8 cellular contexts compared by ENCODE assay signal in genomic region chr11:122633219-122633829, GRCh38. TPM values are rescaled to one million over a fixed set of nuclear protein-coding genes. Genes with fewer than 3 reads are reported as not detected.
DNase-seq lines count a peak whose midpoint lies in the region; ATAC-seq and TF ChIP-seq lines count a peak whose summit lies in the region.

No MANE protein-coding gene starts in this region.

- H3K36me3 Mint-ChIP-seq in CD4-positive, alpha-beta T cell (ENCODE audit: low read depth): no peaks in the 10 kb centered on the region
- no peaks in the 10 kb centered on the region for H3K36me3 Mint-ChIP-seq in activated T-helper 2 cell treated with anti-CD3 and anti-CD28 coated beads, Interferon-gamma antibody, Interleukin-2, Interleukin-4, amounts not matched to agents 10 μg/mL and 5 μg/mL and 100 μg/mL, durations not matched to agents 14 hours and 24 hours and 36 hours (ENCODE audit: low read depth)

- no peak overlapping the region for H3K27ac ChIP-seq in CD4-positive, alpha-beta T cell (ENCODE audit: low read depth, low read length)

- TF ChIP-seq CTCF in CD4-positive, alpha-beta T cell (IDR thresholded peaks at IDR 0.05): peak; percentile 68
- TF ChIP-seq CTCF in HFF-Myc (IDR thresholded peaks at IDR 0.05; ENCODE audit: low read depth, low read length, missing control alignments): peak; percentile 47
- TF ChIP-seq CTCF in choroid plexus epithelial cell (conservative IDR thresholded peaks at IDR 0.05; ENCODE audit: low read depth, low read length): peak; percentile 73

- no peak overlapping the region for H3K4me3 Mint-ChIP-seq in CD4-positive, alpha-beta T cell
- no peak overlapping the region for H3K4me3 Mint-ChIP-seq in activated T-helper 2 cell treated with anti-CD3 and anti-CD28 coated beads, Interferon-gamma antibody, Interleukin-2, Interleukin-4, amounts not matched to agents 10 μg/mL and 5 μg/mL and 100 μg/mL, durations not matched to agents 14 hours and 24 hours and 36 hours (ENCODE audit: low read depth)

- H3K27me3 ChIP-seq in CD4-positive, alpha-beta T cell (ENCODE audit: control insufficient read depth, insufficient read depth, low read length): no peaks in the 10 kb centered on the region
- no peaks in the 10 kb centered on the region for H3K27me3 ChIP-seq in NT2/D1 (ENCODE audit: insufficient read depth, insufficient read length)

- no peak overlapping the region for H3K27ac Mint-ChIP-seq in CD4-positive, alpha-beta T cell
- H3K27ac Mint-ChIP-seq in activated T-helper 2 cell treated with anti-CD3 and anti-CD28 coated beads, Interferon-gamma antibody, Interleukin-2, Interleukin-4, amounts not matched to agents 10 μg/mL and 5 μg/mL and 100 μg/mL, durations not matched to agents 14 hours and 24 hours and 36 hours: no peak overlapping the region

- H3K27me3 Mint-ChIP-seq in CD4-positive, alpha-beta T cell: no peaks in the 10 kb centered on the region
- peaks cover 4% of the 10 kb centered on the region for H3K27me3 Mint-ChIP-seq in activated T-helper 2 cell treated with anti-CD3 and anti-CD28 coated beads, Interferon-gamma antibody, Interleukin-2, Interleukin-4, amounts not matched to agents 10 μg/mL and 5 μg/mL and 100 μg/mL, durations not matched to agents 14 hours and 24 hours and 36 hours (ENCODE audit: low read depth)

- no peaks in the 10 kb centered on the region for H3K36me3 ChIP-seq in NT2/D1 (ENCODE audit: insufficient read depth, insufficient read length, low read length)

- peaks cover 20% of the 10 kb centered on the region for H3K4me1 Mint-ChIP-seq in CD4-positive, alpha-beta T cell (ENCODE audit: low read depth)
- peaks cover 8% of the 10 kb centered on the region for H3K4me1 Mint-ChIP-seq in activated T-helper 2 cell treated with anti-CD3 and anti-CD28 coated beads, Interferon-gamma antibody, Interleukin-2, Interleukin-4, amounts not matched to agents 10 μg/mL and 5 μg/mL and 100 μg/mL, durations not matched to agents 14 hours and 24 hours and 36 hours (ENCODE audit: low read depth)

- no peaks in the 10 kb centered on the region for H3K9me3 Mint-ChIP-seq in CD4-positive, alpha-beta T cell
- no peaks in the 10 kb centered on the region for H3K9me3 Mint-ChIP-seq in activated T-helper 2 cell treated with anti-CD3 and anti-CD28 coated beads, Interferon-gamma antibody, Interleukin-2, Interleukin-4, amounts not matched to agents 10 μg/mL and 5 μg/mL and 100 μg/mL, durations not matched to agents 14 hours and 24 hours and 36 hours

- no peaks in the 10 kb centered on the region for H3K9me3 ChIP-seq in CD4-positive, alpha-beta T cell (ENCODE audit: control insufficient read depth, low read length)
- no peaks in the 10 kb centered on the region for H3K9me3 ChIP-seq in NT2/D1 (ENCODE audit: insufficient read depth, low read length)

- no peaks in the 10 kb centered on the region for H3K4me1 ChIP-seq in NT2/D1 (ENCODE audit: insufficient read depth, insufficient read length)

- intact Hi-C loops in CD4-positive, alpha-beta T cell (cut with DNase I, micrococcal nuclease): loop anchor here (1.0 to 5.0 kb wide), 4 partner anchors 121 to 389 kb away; no protein-coding TSS in a partner anchor
- intact Hi-C loops in activated T-helper 2 cell treated with anti-CD3 and anti-CD28 coated beads, Interferon-gamma antibody, Interleukin-2, Interleukin-4, amounts not matched to agents 10 μg/mL and 5 μg/mL and 100 μg/mL, durations not matched to agents 14 hours and 24 hours and 36 hours (cut with micrococcal nuclease): loop anchor here (1.0 kb wide), 1 partner anchor 148 kb away; no protein-coding TSS in a partner anchor

- DNase-seq in CD4-positive, alpha-beta T cell: no peak
- DNase-seq in HFF-Myc (ENCODE audit: extremely low read depth, low read depth) (no peak), NT2/D1 (ENCODE audit: low read depth, low spot score) (peak; percentile 28), choroid plexus epithelial cell (ENCODE audit: low read depth) (peak; percentile 88), lung microvascular endothelial cell (ENCODE audit: low read depth in 2 of 2) (peak; percentile 60 to 71)
- no peak for DNase-seq in activated T-helper 2 cell treated with anti-CD3 and anti-CD28 coated beads, Interferon-gamma antibody, Interleukin-2, Interleukin-4, amounts not matched to agents 10 μg/mL and 5 μg/mL and 100 μg/mL, durations not matched to agents 14 hours and 24 hours and 36 hours (ENCODE audit: low spot score)

- no peak overlapping the region for H3K4me3 ChIP-seq in HFF-Myc (replicated peaks; ENCODE audit: low read depth, low read length)
- no peak overlapping the region for H3K4me3 ChIP-seq in NT2/D1 (ENCODE audit: insufficient read length, low read depth)
- no peak overlapping the region for H3K4me3 ChIP-seq in choroid plexus epithelial cell (ENCODE audit: low read depth, low read length)

- H3K9ac ChIP-seq in NT2/D1 (ENCODE audit: insufficient read length, low read depth): no peak overlapping the region

- CTCF ChIA-PET in CD4-positive, alpha-beta T cell (lab: Charles Lee): interaction anchor here (1.1 to 3.2 kb wide), 4 partner anchors 42 to 148 kb away, joined by 3 to 12 read pairs (median 4); no protein-coding TSS in a partner anchor

- ATAC-seq in CD4-positive, alpha-beta T cell (ENCODE audit: poor library complexity): peak; percentile 59
- ATAC-seq in HG03159 (IDR thresholded peaks at IDR 0.05; ENCODE audit: unreplicated experiment): no peak
- no peak for ATAC-seq in GM21367 (IDR thresholded peaks at IDR 0.05; ENCODE audit: unreplicated experiment)

- POLR2A ChIA-PET in CD4-positive, alpha-beta T cell (lab: Charles Lee): no interaction called here

RNA-seq across cellular contexts. Expression of gene UBASH3B, which starts 22.2 kb away (rescaled TPM):
- 10 to 100 TPM; 24.5 to 28.6 TPM for total RNA-seq in CD4-positive, alpha-beta T cell
- 3.4 and 7.8 TPM in 2 replicates for total RNA-seq in lung microvascular endothelial cell
- 19.3 and 20.1 TPM in 2 replicates for total RNA-seq in activated T-helper 2 cell treated with anti-CD3 and anti-CD28 coated beads, Interferon-gamma antibody, Interleukin-2, Interleukin-4, amounts not matched to agents 10 μg/mL and 5 μg/mL and 100 μg/mL, durations not matched to agents 14 hours and 24 hours and 36 hours

Comparison
In these comparisons a context has a peak if more than half of its experiments do, and no peak if none do; other contexts are left out.
1. DNase-seq: peak in NT2/D1 (single experiment), choroid plexus epithelial cell (single experiment) and lung microvascular endothelial cell (2 of 2); none in CD4-positive, alpha-beta T cell (0 of 10), HFF-Myc (single experiment) and activated T-helper 2 cell treated with anti-CD3 and anti-CD28 coated beads, Interferon-gamma antibody, Interleukin-2, Interleukin-4, amounts not matched to agents 10 μg/mL and 5 μg/mL and 100 μg/mL, durations not matched to agents 14 hours and 24 hours and 36 hours (single experiment).
2. Peak in every context shown above with its lines, with median percentiles within 50 percentile points of each other: CTCF ChIP-seq.